ENCODE assay signal across 2 cellular contexts in genomic region chr22:24760708-24761306, GRCh38.
TF ChIP-seq lines count a peak whose summit lies in the region.

No MANE protein-coding gene starts in this region.

TF ChIP-seq in HEK293, 187 proteins besides CTCF, POLR2A, EP300 and RAD21:
- TF ChIP-seq ZNF362 (tag by site-specific recombination; IDR thresholded peaks at IDR 0.05), result peak; percentile 67; the same call in 1 of the 2 replicates
- TF ChIP-seq ZNF280C (tag by site-specific recombination; IDR thresholded peaks at IDR 0.05), result no peak

TF ChIP-seq in H1, 55 proteins besides CTCF, POLR2A, EP300 and RAD21:
- TF ChIP-seq SP4 (IDR thresholded peaks at IDR 0.05; ENCODE audit: low read length), result no peak
- no peak for TF ChIP-seq KDM1A (IDR thresholded peaks at IDR 0.05; ENCODE audit: borderline replicate concordance, low read length)
